ENCODE assay signal across 28 cellular contexts in the genomic region with DNA sequence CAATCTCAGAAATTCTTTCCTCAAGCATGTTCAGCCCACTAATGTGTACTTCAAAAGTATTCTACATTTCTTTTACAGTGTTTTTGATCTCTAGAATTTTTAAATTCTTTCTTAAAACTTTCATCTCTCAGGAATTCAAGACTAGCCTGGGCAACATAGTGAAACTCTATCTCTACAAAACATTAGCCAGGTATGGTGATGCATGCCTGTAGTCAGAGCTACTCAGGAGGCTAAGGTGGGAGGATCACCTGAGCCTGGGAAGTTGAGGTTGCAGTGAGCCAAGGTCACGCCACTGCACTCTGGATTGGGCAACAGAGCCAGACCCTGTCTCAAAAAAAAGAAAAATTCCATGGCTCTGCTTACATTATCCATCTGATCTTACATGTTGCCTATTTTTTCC. TPM values are rescaled to one million over a fixed set of nuclear protein-coding genes. Genes with fewer than 3 reads are reported as not detected.
"Had no signal": no experiment of that assay in that cellular context is flagged by ENCODE, and none has a peak within 500 bp of the region (broad histone marks: within the 10 kb centered on the region; RNA-seq: fewer than 3 reads in every experiment).

No MANE protein-coding gene starts in this region.

- H3K4me1 ChIP-seq: neural progenitor cell, parathyroid adenoma, right lobe of liver, uterus had no signal

- H3K4me3 Mint-ChIP-seq: natural killer cell; nephron; neural progenitor cell; stimulated activated effector memory CD8-positive, alpha-beta T cell treated with anti-CD3 and anti-CD28 coated beads, Interleukin-12 subunit alpha, Interleukin-12 subunit beta, amount 100 ng/mL, for 72 hours; stimulated activated naive B cell treated with anti-CD40 and anti-IgM and Interleukin-4, amounts not matched to agents 10 μg/mL and 1 μg/mL and 100 μg/mL, for 72 hours; stimulated activated naive CD8-positive, alpha-beta T cell treated with anti-CD3 and anti-CD28 coated beads, Interleukin-15, Interleukin-2, amounts not matched to agents 100 ng/mL and 50 ng/mL, for 24 hours; type B pancreatic cell had no signal

- H3K27me3 ChIP-seq: ovary, right lobe of liver, sigmoid colon, thyroid gland, upper lobe of right lung, uterus had no signal

- DNase-seq: natural killer cell; occipital lobe; ovary; posterior cingulate gyrus; psoas muscle; right cardiac atrium; right lobe of liver; sigmoid colon; small intestine; stimulated activated CD4-positive, alpha-beta T cell treated with anti-CD3 and anti-CD28 coated beads, Interleukin-15, amount 100 ng/mL, for 24 hours; stimulated activated CD4-positive, alpha-beta T cell treated with anti-CD3 and anti-CD28 coated beads, Interleukin-2, amount 100 ng/mL, for 24 hours; stimulated activated CD4-positive, alpha-beta T cell treated with anti-CD3 and anti-CD28 coated beads, Interleukin-2, amount 100 ng/mL, for 48 hours; stimulated activated CD4-positive, alpha-beta T cell treated with anti-CD3 and anti-CD28 coated beads, Interleukin-4, amount 100 ng/mL, for 24 hours; stimulated activated naive B cell treated with anti-CD40 and anti-IgM and Interleukin-4, amounts not matched to agents 10 μg/mL and 1 μg/mL and 100 μg/mL, for 72 hours; stimulated activated naive CD4-positive, alpha-beta T cell treated with Interleukin-2 at 50 U/mL for 16 hours; stomach; thyroid gland; upper lobe of right lung; uterus had no signal

- FAIRE-seq: small intestine had no signal

- H3K4me3 ChIP-seq: neural progenitor cell, ovary, psoas muscle, right lobe of liver, sigmoid colon, stomach, thoracic aorta, thyroid gland, tibial nerve, upper lobe of right lung, uterus had no signal

- H3K27ac ChIP-seq: neural progenitor cell, ovary, parathyroid adenoma, psoas muscle, right lobe of liver, sigmoid colon, stomach, thoracic aorta, thyroid gland, tibial nerve, upper lobe of right lung, uterus had no signal

- H3K27ac Mint-ChIP-seq: natural killer cell; nephron; neural progenitor cell; progenitor cell of endocrine pancreas; stimulated activated effector memory CD8-positive, alpha-beta T cell treated with anti-CD3 and anti-CD28 coated beads, Interleukin-12 subunit alpha, Interleukin-12 subunit beta, amount 100 ng/mL, for 72 hours; stimulated activated naive B cell treated with anti-CD40 and anti-IgM and Interleukin-4, amounts not matched to agents 10 μg/mL and 1 μg/mL and 100 μg/mL, for 72 hours; stimulated activated naive CD8-positive, alpha-beta T cell treated with anti-CD3 and anti-CD28 coated beads, Interleukin-15, Interleukin-2, amounts not matched to agents 100 ng/mL and 50 ng/mL, for 24 hours; type B pancreatic cell had no signal

- H3K9me3 ChIP-seq: ovary, psoas muscle, right lobe of liver, sigmoid colon, stomach, thoracic aorta, thyroid gland, upper lobe of right lung, uterus had no signal

- H3K4me1 Mint-ChIP-seq: natural killer cell; neural progenitor cell; stimulated activated effector memory CD8-positive, alpha-beta T cell treated with anti-CD3 and anti-CD28 coated beads, Interleukin-12 subunit alpha, Interleukin-12 subunit beta, amount 100 ng/mL, for 72 hours; stimulated activated naive B cell treated with anti-CD40 and anti-IgM and Interleukin-4, amounts not matched to agents 10 μg/mL and 1 μg/mL and 100 μg/mL, for 72 hours had no signal

- H3K36me3 Mint-ChIP-seq: natural killer cell; neural progenitor cell; stimulated activated effector memory CD8-positive, alpha-beta T cell treated with anti-CD3 and anti-CD28 coated beads, Interleukin-12 subunit alpha, Interleukin-12 subunit beta, amount 100 ng/mL, for 72 hours; stimulated activated naive B cell treated with anti-CD40 and anti-IgM and Interleukin-4, amounts not matched to agents 10 μg/mL and 1 μg/mL and 100 μg/mL, for 72 hours; type B pancreatic cell had no signal

- ATAC-seq: natural killer cell; psoas muscle; right cardiac atrium; right lobe of liver; stimulated activated effector memory CD8-positive, alpha-beta T cell treated with anti-CD3 and anti-CD28 coated beads, Interleukin-12 subunit alpha, Interleukin-12 subunit beta, amount 100 ng/mL, for 72 hours; stimulated activated naive B cell treated with anti-CD40 and anti-IgM and Interleukin-4, amounts not matched to agents 10 μg/mL and 1 μg/mL and 100 μg/mL, for 72 hours; upper lobe of right lung had no signal

- H3K36me3 ChIP-seq: neural progenitor cell, ovary, right lobe of liver, sigmoid colon, stomach, thoracic aorta, thyroid gland, tibial nerve, upper lobe of right lung, uterus had no signal

RNA-seq across cellular contexts. Expression of a gene that starts 5.0 kb away (rescaled TPM):
- total RNA-seq: natural killer cell had no signal
